9 cellular contexts compared by ENCODE assay signal in the genomic region with DNA sequence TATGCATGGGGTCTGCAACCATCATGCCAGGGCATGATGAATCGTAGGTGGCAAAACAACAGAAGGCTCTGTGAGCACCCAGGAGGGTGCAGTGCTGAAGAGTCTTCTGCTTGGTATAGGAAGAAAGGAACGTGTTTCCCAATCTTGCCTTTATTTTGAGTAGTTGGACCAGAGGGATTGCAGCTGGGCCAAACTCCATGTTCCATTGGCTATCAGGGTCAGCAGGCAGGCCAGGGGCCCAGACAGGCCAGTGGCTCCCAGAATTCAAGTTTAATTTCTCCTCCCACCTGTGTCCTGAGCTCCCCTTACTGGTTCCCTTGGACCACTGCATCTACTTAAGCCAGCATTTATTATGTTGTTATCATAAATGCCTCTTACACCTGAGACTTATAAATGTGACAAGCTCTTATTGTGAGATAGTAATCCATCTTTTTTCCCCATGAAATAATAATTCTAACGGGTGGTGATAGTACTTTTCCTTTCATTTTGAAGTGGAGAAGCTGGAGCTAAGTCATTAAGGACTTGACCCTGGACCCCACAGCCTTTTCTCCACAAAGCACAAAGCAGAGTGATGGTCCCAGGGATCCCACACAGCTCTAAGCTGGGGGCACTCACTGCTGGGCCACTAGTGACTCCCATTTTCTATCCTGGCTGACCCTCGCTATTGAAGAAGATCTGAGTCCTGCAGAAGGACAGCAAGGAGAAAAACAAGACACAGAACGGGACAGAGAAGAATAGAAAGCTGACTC. TPM values are rescaled to one million over a fixed set of nuclear protein-coding genes. Genes with fewer than 3 reads are reported as not detected.
DNase-seq lines count a peak whose midpoint lies in the region; ATAC-seq and TF ChIP-seq lines count a peak whose summit lies in the region.
"Had no signal": no experiment of that assay in that cellular context is flagged by ENCODE, and none has a peak within 500 bp of the region (broad histone marks: within the 10 kb centered on the region; RNA-seq: fewer than 3 reads in every experiment).

No MANE protein-coding gene starts in this region.

- no peaks in the 10 kb centered on the region for H4K20me1 ChIP-seq in OCI-LY3 (ENCODE audit: insufficient read depth, low read length)

- no peaks in the 10 kb centered on the region for H3K27me3 Mint-ChIP-seq in endodermal cell (ENCODE audit: insufficient read depth)

- H3K4me3 Mint-ChIP-seq in endodermal cell: no peak overlapping the region

- DNase-seq in endodermal cell: peak; percentile 42
- no peak for DNase-seq in sigmoid colon
- no peak for DNase-seq in D341Med (ENCODE audit: low spot score)
- DNase-seq in NCI-H82 treated with DMSO at 0.1 percent for 48 hours (lab: John Stamatoyannopoulos, UW; ENCODE audit: unreplicated experiment): no peak
- no peak for DNase-seq in AG08395 (ENCODE audit: low spot score)
- DNase-seq: NCI-H1105 had no signal

- H3K4me3 ChIP-seq in OCI-LY3 (ENCODE audit: low read length) (peak overlapping the region; percentile 97), endodermal cell (ENCODE audit: low read length) (no peak overlapping the region), sigmoid colon (peak overlapping the region; percentile 56 to 62 (median 61))

- no peak for ATAC-seq in HG03469 (IDR thresholded peaks at IDR 0.05; ENCODE audit: unreplicated experiment)

- H3K4me2 ChIP-seq in OCI-LY3 (ENCODE audit: low read length): peak overlapping the region; percentile 90

- no peak for TF ChIP-seq EP300 in sigmoid colon (IDR thresholded peaks at IDR 0.05)

- peak overlapping the region; percentile 96 for H3K9ac ChIP-seq in OCI-LY3 (ENCODE audit: low read length)
- no peak overlapping the region for H3K9ac ChIP-seq in endodermal cell (ENCODE audit: extremely low read depth, low read length, poor library complexity, severe bottlenecking)

- H3K9me3 ChIP-seq in OCI-LY3 (ENCODE audit: insufficient read depth, low read length) (no peaks in the 10 kb centered on the region), endodermal cell (ENCODE audit: control insufficient read depth, low read length) (peaks cover 34% of the 10 kb centered on the region), sigmoid colon (no peaks in the 10 kb centered on the region)

- H3K4me1 Mint-ChIP-seq in endodermal cell: peaks cover 22% of the 10 kb centered on the region

- H3K27ac ChIP-seq in OCI-LY3 (ENCODE audit: low read length): peak overlapping the region; percentile 84
- no peak overlapping the region for H3K27ac ChIP-seq in endodermal cell (ENCODE audit: low read depth, low read length)
- H3K27ac ChIP-seq in sigmoid colon: peak overlapping the region; percentile 86 to 91 (median 86)

- H3K9me3 Mint-ChIP-seq in endodermal cell: peaks cover 29% of the 10 kb centered on the region

- no peak overlapping the region for H3K27ac Mint-ChIP-seq in endodermal cell

- peaks cover 8% of the 10 kb centered on the region for H3K36me3 ChIP-seq in OCI-LY3 (replicated peaks; ENCODE audit: low read depth, low read length)
- no peaks in the 10 kb centered on the region for H3K36me3 ChIP-seq in endodermal cell (ENCODE audit: control insufficient read depth, insufficient read depth, low read length)
- peaks cover 0 to 21% (median 9%) of the 10 kb centered on the region in 4 donors for H3K36me3 ChIP-seq in sigmoid colon

- intact Hi-C loops in sigmoid colon (cut with DNase I): loop anchor here (2.0 to 5.0 kb wide), 2 partner anchors 31 to 1239 kb away; no protein-coding TSS in a partner anchor

- peaks cover 10% of the 10 kb centered on the region for H3K79me2 ChIP-seq in OCI-LY3 (ENCODE audit: low read length)

- no peak for TF ChIP-seq POLR2A in sigmoid colon (IDR thresholded peaks at IDR 0.05)

- H2AFZ ChIP-seq in OCI-LY3 (ENCODE audit: low read depth, low read length): peak overlapping the region; percentile 79

- H3K4me1 ChIP-seq in OCI-LY3 (ENCODE audit: low read length) (peaks cover 12% of the 10 kb centered on the region), endodermal cell (ENCODE audit: control insufficient read depth, insufficient read depth, low read length) (peaks cover 4% of the 10 kb centered on the region), sigmoid colon (peaks cover 0 to 46% (median 38%) of the 10 kb centered on the region in 4 donors)

- H3K27me3 ChIP-seq in OCI-LY3 (ENCODE audit: low read depth, low read length) (no peaks in the 10 kb centered on the region), endodermal cell (ENCODE audit: control insufficient read depth, insufficient read depth, low read length, poor library complexity, severe bottlenecking) (no peaks in the 10 kb centered on the region), sigmoid colon (no peaks in the 10 kb centered on the region)

- TF ChIP-seq CTCF in GM12873 (IDR thresholded peaks at IDR 0.05; ENCODE audit: insufficient read depth, low read depth, low read length, missing control alignments): peak; percentile 28
- TF ChIP-seq CTCF in OCI-LY3 (IDR thresholded peaks at IDR 0.05; ENCODE audit: low read depth, low read length): no peak
- peak; percentile 25 for TF ChIP-seq CTCF in endodermal cell (conservative IDR thresholded peaks at IDR 0.05)
- TF ChIP-seq CTCF in sigmoid colon (IDR thresholded peaks at IDR 0.05): no peak

- peaks cover 11% of the 10 kb centered on the region for H3K36me3 Mint-ChIP-seq in endodermal cell (ENCODE audit: low read depth)

- 87 to 90% methylated on average over 2 to 5 of the region's 5 CpGs for WGBS in endodermal cell (ENCODE audit: insufficient coverage in 1 of 2, insufficient read length in 1 of 2), 2 experiments
- WGBS in sigmoid colon, 2 donors: 42 to 45% methylated on average over 5 of the region's 5 CpGs

RNA-seq across cellular contexts. Expression of a gene that starts 0.8 kb away (rescaled TPM):
- total RNA-seq in endodermal cell (1 to 10 TPM; 4.2 to 4.4 TPM), sigmoid colon (10 to 100 TPM in 1 of 4 donors, 1 to 10 TPM in 3; 7.5 to 13.3 (median 8.2) TPM)
- polyA plus RNA-seq in endodermal cell (2013, experiment 1 of 2): 0.32 TPM
- polyA plus RNA-seq in endodermal cell (2013, experiment 2 of 2): 0.29 TPM
- 10 to 100 TPM in 1 of 3 donors, 1 to 10 TPM in 2; 4.2 to 10.2 (median 5.1) TPM for polyA plus RNA-seq in sigmoid colon

RNA-seq across cellular contexts. Expression of a gene that starts 31.3 kb away (rescaled TPM):
- total RNA-seq in endodermal cell (not detected), sigmoid colon (not detected)
- polyA plus RNA-seq in endodermal cell (2013, experiment 1 of 2): not detected
- not detected for polyA plus RNA-seq in endodermal cell (2013, experiment 2 of 2)
- not detected for polyA plus RNA-seq in sigmoid colon

Comparison
In these comparisons a context has a peak if more than half of its experiments do, and no peak if none do; other contexts are left out.
1. CTCF ChIP-seq: peak in GM12873 (single experiment) and endodermal cell (single experiment); none in OCI-LY3 (single experiment) and sigmoid colon (0 of 4).